Comparison of ENCODE assay signal across 8 cellular contexts in genomic region chr12:56116267-56117081, GRCh38. TPM values are rescaled to one million over a fixed set of nuclear protein-coding genes. Genes with fewer than 3 reads are reported as not detected.
A peak's percentile ranks its signal among the peaks of the same experiment; 100 is the strongest.
DNase-seq lines count a peak whose midpoint lies in the region; ATAC-seq and TF ChIP-seq lines count a peak whose summit lies in the region.

RPL41 (plus strand) TSS chr12:56116633.

- H3K27ac Mint-ChIP-seq in progenitor cell of endocrine pancreas = peak within 1 kb of the TSS; percentile 99

- TF ChIP-seq POLR2A in GM10847 (IDR thresholded peaks at IDR 0.05; ENCODE audit: extremely low read depth, insufficient read length) (peak; percentile 97), adrenal gland (IDR thresholded peaks at IDR 0.05) (peak; percentile 90 to 93)

- H3K9me3 ChIP-seq in adrenal gland (replicated peaks in 1 of 3) (no peaks in the 10 kb centered on the region), upper lobe of right lung (no peaks in the 10 kb centered on the region)

- H3K27ac ChIP-seq in adrenal gland (peak within 1 kb of the TSS; percentile 88 to 98 (median 96)), upper lobe of right lung (peak within 1 kb of the TSS; percentile 97)

- peaks cover 0 to 33% of the 10 kb centered on the region in 2 donors for H3K36me3 ChIP-seq in adrenal gland (replicated peaks in 1 of 2)
- peaks cover 41% of the 10 kb centered on the region for H3K36me3 ChIP-seq in upper lobe of right lung

- no peaks in the 10 kb centered on the region for H3K9me3 Mint-ChIP-seq in progenitor cell of endocrine pancreas (ENCODE audit: low read depth)

- intact Hi-C loops in T-helper 1 cell treated with Interleukin-12 subunit alpha and Interleukin-12 subunit beta and Interleukin-4 antibody, amounts not matched to agents 30 ng/mL and 1 ng/mL, for 36 hours (cut with micrococcal nuclease) = loop anchor here (1.0 to 5.0 kb wide), 7 partner anchors 12 to 1834 kb away; partner anchors contain the start of genes CBX5, HNRNPA1, NAB2 and PA2G4
- intact Hi-C loops in adrenal gland (cut with DNase I) = no loop called here
- intact Hi-C loops in left cardiac atrium (cut with DNase I) = loop anchor here in 1 of 2 donors (5.0 kb wide), 1 partner anchor 41 kb away; the partner anchor contains the start of gene MYL6
- intact Hi-C loops in upper lobe of right lung (cut with DNase I) = no loop called here

- TF ChIP-seq CTCF in adrenal gland (IDR thresholded peaks at IDR 0.05) = peak in 2 of 6 experiments; percentile 6 to 25
- no peak for TF ChIP-seq CTCF in progenitor cell of endocrine pancreas (IDR thresholded peaks at IDR 0.05; ENCODE audit: unreplicated experiment)
- TF ChIP-seq CTCF in upper lobe of right lung (IDR thresholded peaks at IDR 0.05) = no peak

- H3K27me3 ChIP-seq in adrenal gland (no peaks in the 10 kb centered on the region), upper lobe of right lung (no peaks in the 10 kb centered on the region)

- peak; percentile 94 for DNase-seq in NCI-H1694 (lab: John Stamatoyannopoulos, UW)
- peak; percentile 91 to 99 (median 96) for DNase-seq in adrenal gland
- peak; percentile 94 for DNase-seq in left cardiac atrium
- DNase-seq in progenitor cell of endocrine pancreas (ENCODE audit: low spot score, unreplicated experiment) = peak; percentile 87
- DNase-seq in upper lobe of right lung = peak; percentile 94

- H3K4me3 ChIP-seq in adrenal gland (peak within 1 kb of the TSS in 3 of 4 donors; percentile 41 to 76 (median 71)), upper lobe of right lung (peak within 1 kb of the TSS; percentile 62)

- H3K4me1 ChIP-seq in adrenal gland (replicated peaks in 1 of 2) (peaks cover 31 to 34% of the 10 kb centered on the region in 2 donors), upper lobe of right lung (peaks cover 19% of the 10 kb centered on the region)

- no peaks in the 10 kb centered on the region for H3K27me3 Mint-ChIP-seq in progenitor cell of endocrine pancreas

- peak within 1 kb of the TSS; percentile 96 for H3K4me3 Mint-ChIP-seq in progenitor cell of endocrine pancreas (ENCODE audit: low read depth)

- peak; percentile 52 for ATAC-seq in HG02798 (IDR thresholded peaks at IDR 0.05; ENCODE audit: poor library complexity, unreplicated experiment)
- ATAC-seq in left cardiac atrium = peak; percentile 79
- peak; percentile 75 for ATAC-seq in upper lobe of right lung

- H3K36me3 Mint-ChIP-seq in progenitor cell of endocrine pancreas (ENCODE audit: insufficient read depth) = peaks cover 21% of the 10 kb centered on the region

- H3K4me1 Mint-ChIP-seq in progenitor cell of endocrine pancreas (ENCODE audit: low read depth) = peaks cover 22% of the 10 kb centered on the region

- WGBS in adrenal gland, 4 donors = 0 to 1% (median 0%) methylated on average over 34 of the region's 34 CpGs

RNA-seq across cellular contexts. Expression of gene RPL41, which starts in this region (rescaled TPM):
- 3,184 and 3,191 TPM in 2 replicates for total RNA-seq in T-helper 1 cell treated with Interleukin-12 subunit alpha and Interleukin-12 subunit beta and Interleukin-4 antibody, amounts not matched to agents 30 ng/mL and 1 ng/mL, for 36 hours
- total RNA-seq in adrenal gland (1,000 to 10,000 TPM; 1,635 to 4,364 (median 3,125) TPM), left cardiac atrium (1,000 to 10,000 TPM; 2,192 to 2,337 TPM), progenitor cell of endocrine pancreas (3,912 and 3,916 TPM in 2 replicates), upper lobe of right lung (2,726 TPM)
- 1,000 to 10,000 TPM; 2,153 to 6,204 (median 2,446) TPM for polyA plus RNA-seq in adrenal gland

Comparison
In these comparisons a context has a peak if more than half of its experiments do, and no peak if none do; other contexts are left out.
1. Peak in every context shown above with its lines: DNase-seq, ATAC-seq, H3K4me3 ChIP-seq and H3K27ac ChIP-seq.